Comparison of ENCODE assay signal across 1 cellular context in the genomic region with DNA sequence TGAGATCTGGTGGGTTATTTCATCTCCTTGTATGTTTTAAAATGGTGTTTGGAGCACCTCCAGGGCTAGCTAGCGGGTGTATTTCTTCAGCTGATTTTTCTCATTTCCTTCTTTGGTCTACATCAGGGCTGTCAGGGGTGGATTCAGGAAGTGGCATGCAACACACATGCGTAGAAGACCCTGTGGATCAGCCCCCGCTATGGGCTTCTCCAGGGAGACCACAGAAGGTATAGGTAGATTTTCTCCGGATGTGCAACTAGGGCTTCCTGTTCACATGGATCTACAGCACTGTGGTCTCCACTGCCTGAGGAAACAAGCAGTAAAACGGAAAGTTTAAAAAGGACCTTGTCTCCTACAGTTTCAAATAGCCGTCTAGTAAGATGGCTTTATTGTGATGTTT.
TF ChIP-seq lines count a peak whose summit lies in the region.

No MANE protein-coding gene starts in this region.

TF ChIP-seq in GM12878, 131 proteins besides CTCF, POLR2A, EP300 and RAD21 (continued from another document):
- no peak for TF ChIP-seq ZBTB11 (CRISPR knock-in tag; IDR thresholded peaks at IDR 0.05)
- TF ChIP-seq NBN (IDR thresholded peaks at IDR 0.05), result no peak
- no peak for TF ChIP-seq MEF2B (IDR thresholded peaks at IDR 0.05; ENCODE audit: partially characterized antibody, poor library complexity, severe bottlenecking)
- peak; percentile 52; the same call in 1 of the 2 replicates for TF ChIP-seq EED (IDR thresholded peaks at IDR 0.05; ENCODE audit: low read depth)
- no peak for TF ChIP-seq POU2F2 (IDR thresholded peaks at IDR 0.05; ENCODE audit: borderline replicate concordance, low read depth, low read length)
- 0 out of 2 replicates have a peak, but pooled peaks have one; percentile 11 for TF ChIP-seq FOXM1 (IDR thresholded peaks at IDR 0.05; ENCODE audit: low read depth, low read length)
- no peak for TF ChIP-seq TARDBP (IDR thresholded peaks at IDR 0.05; ENCODE audit: borderline replicate concordance)
- 0 out of 2 replicates have a peak, but pooled peaks have one; percentile 56 for TF ChIP-seq GABPA (IDR thresholded peaks at IDR 0.05; ENCODE audit: low read depth)
- no peak for TF ChIP-seq LARP7 (IDR thresholded peaks at IDR 0.05)
- TF ChIP-seq HDGF (IDR thresholded peaks at IDR 0.05), result no peak
- no peak for TF ChIP-seq ZNF217 (IDR thresholded peaks at IDR 0.05)
- TF ChIP-seq RELB (IDR thresholded peaks at IDR 0.05; ENCODE audit: low read depth), result no peak
- no peak for TF ChIP-seq HCFC1 (IDR thresholded peaks at IDR 0.05; ENCODE audit: low read length)
- TF ChIP-seq KLF5 (IDR thresholded peaks at IDR 0.05; ENCODE audit: partially characterized antibody), result no peak
- TF ChIP-seq NR2C1 (IDR thresholded peaks at IDR 0.05), result no peak
- peak; percentile 79 for TF ChIP-seq SPI1 (IDR thresholded peaks at IDR 0.05; ENCODE audit: borderline replicate concordance, insufficient read depth, low read depth, low read length)
- TF ChIP-seq HDAC6 (IDR thresholded peaks at IDR 0.05; ENCODE audit: unreplicated experiment), result no peak
